ENCODE assay signal across 8 cellular contexts in the genomic region with DNA sequence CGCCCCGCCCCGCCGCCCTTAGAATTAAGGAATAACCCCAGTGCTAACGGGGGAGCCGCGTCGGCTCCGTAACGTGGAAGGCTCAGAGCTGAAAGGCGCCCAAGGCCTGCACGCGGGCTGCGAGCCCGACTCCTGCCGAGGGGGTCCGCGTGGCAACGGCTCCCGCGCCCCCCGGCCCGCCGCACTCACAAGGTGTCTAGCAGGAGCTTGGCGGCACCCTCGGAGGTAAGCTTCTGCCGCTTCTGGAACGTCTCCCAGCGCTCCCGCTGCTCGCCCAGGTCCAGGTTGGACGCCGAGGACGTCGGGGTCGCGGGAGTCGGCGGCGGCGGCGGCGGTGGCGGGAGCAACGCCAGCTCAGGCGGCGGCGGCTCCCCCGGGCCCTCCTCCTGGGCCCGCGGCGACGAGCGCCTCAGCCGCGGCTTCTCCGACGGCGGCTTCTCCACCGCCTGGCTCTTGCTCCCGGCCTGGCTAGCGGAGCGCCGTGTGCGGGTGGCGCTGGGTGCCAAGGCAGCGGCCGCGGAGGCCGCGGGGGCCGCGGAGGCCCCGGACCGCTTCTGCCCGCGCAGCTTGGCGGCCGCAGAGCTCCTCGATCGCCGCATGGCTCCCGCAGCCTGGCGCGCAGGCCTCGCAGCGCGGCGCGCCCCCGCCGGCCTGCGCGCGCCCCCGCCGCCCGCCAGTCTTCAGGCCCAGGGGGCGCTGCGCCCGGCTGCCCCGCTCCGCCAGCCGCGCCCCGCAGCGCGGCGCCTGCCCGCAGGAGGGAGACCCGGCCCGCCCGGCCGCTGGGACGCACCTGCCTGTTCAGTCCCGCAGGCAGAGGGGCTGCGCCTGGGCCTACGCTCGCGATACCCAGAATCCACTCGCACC. TPM values are rescaled to one million over a fixed set of nuclear protein-coding genes. Genes with fewer than 3 reads are reported as not detected.
DNase-seq lines count a peak whose midpoint lies in the region; ATAC-seq and TF ChIP-seq lines count a peak whose summit lies in the region.

A gene (minus strand): TSS at position 632 of the 864 bp plus-strand sequence. CDS start 33 bp downstream, at position 599.

- H3K4me3 Mint-ChIP-seq in naive thymus-derived CD8-positive, alpha-beta T cell = peak within 1 kb of the TSS; percentile 86 to 97 (median 93)

- peak; percentile 64 for ATAC-seq in GM18519 (IDR thresholded peaks at IDR 0.05; ENCODE audit: low FRiP score, unreplicated experiment)
- ATAC-seq in HG03103 (IDR thresholded peaks at IDR 0.05; ENCODE audit: low read depth, unreplicated experiment) = peak; percentile 70
- ATAC-seq in naive thymus-derived CD8-positive, alpha-beta T cell = peak; percentile 86 to 88

- H3K27me3 Mint-ChIP-seq in naive thymus-derived CD8-positive, alpha-beta T cell = no peaks in the 10 kb centered on the region

- POLR2A ChIA-PET in naive thymus-derived CD8-positive, alpha-beta T cell (lab: Charles Lee) = interaction anchor here (0.6 to 2.7 kb wide), 15 partner anchors 10 to 185 kb away, joined by 3 to 30 read pairs (median 5); a partner anchor contains a TSS

- H3K36me3 Mint-ChIP-seq in naive thymus-derived CD8-positive, alpha-beta T cell = peaks cover 0 to 14% (median 0%) of the 10 kb centered on the region in 3 donors

- H3K9me3 Mint-ChIP-seq in naive thymus-derived CD8-positive, alpha-beta T cell = no peaks in the 10 kb centered on the region

- peak; percentile 81 for DNase-seq in 8988T
- DNase-seq in NOMO-1 treated with dmso at 0.1 percent for 144 hours (lab: John Stamatoyannopoulos, UW; ENCODE audit: unreplicated experiment) = peak; percentile 28
- peak; percentile 49 for DNase-seq in activated T-cell treated with anti-CD3 and anti-CD28 coated beads for 4 hours
- peak; percentile 79 to 86 for DNase-seq in erythroblast (lab: John Stamatoyannopoulos, UW)
- peak; percentile 63 to 85 (median 76) for DNase-seq in naive thymus-derived CD8-positive, alpha-beta T cell
- peak; percentile 41 for DNase-seq in stimulated activated naive CD4-positive, alpha-beta T cell treated with Interleukin-2 at 50 U/mL for 16 hours (lab: John Stamatoyannopoulos, UW)

- peak; percentile 38 for TF ChIP-seq POLR2A in erythroblast (IDR thresholded peaks at IDR 0.05; ENCODE audit: low read length)

- peaks cover 9 to 27% (median 20%) of the 10 kb centered on the region in 4 donors for H3K4me1 Mint-ChIP-seq in naive thymus-derived CD8-positive, alpha-beta T cell

- peak within 1 kb of the TSS; percentile 74 to 94 (median 90) for H3K27ac Mint-ChIP-seq in naive thymus-derived CD8-positive, alpha-beta T cell

RNA-seq across cellular contexts. Expression of the gene that starts here (rescaled TPM):
- 10 to 100 TPM; 25.9 to 26.2 TPM for total RNA-seq in naive thymus-derived CD8-positive, alpha-beta T cell
- polyA plus RNA-seq in naive thymus-derived CD8-positive, alpha-beta T cell = 10 to 100 TPM; 24.7 to 30.9 (median 28.3) TPM

Comparison
In these comparisons a context has a peak if more than half of its experiments do, and no peak if none do; other contexts are left out.
1. Peak in every context shown above with its lines: DNase-seq and ATAC-seq.
2. DNase-seq: peak in every context shown above with its lines; median percentile 82 in erythroblast; 81 in 8988T; 76 in naive thymus-derived CD8-positive, alpha-beta T cell; 49 in activated T-cell treated with anti-CD3 and anti-CD28 coated beads for 4 hours; 41 in stimulated activated naive CD4-positive, alpha-beta T cell treated with Interleukin-2 at 50 U/mL for 16 hours; 28 in NOMO-1 treated with dmso at 0.1 percent for 144 hours.